In the genomic region with DNA sequence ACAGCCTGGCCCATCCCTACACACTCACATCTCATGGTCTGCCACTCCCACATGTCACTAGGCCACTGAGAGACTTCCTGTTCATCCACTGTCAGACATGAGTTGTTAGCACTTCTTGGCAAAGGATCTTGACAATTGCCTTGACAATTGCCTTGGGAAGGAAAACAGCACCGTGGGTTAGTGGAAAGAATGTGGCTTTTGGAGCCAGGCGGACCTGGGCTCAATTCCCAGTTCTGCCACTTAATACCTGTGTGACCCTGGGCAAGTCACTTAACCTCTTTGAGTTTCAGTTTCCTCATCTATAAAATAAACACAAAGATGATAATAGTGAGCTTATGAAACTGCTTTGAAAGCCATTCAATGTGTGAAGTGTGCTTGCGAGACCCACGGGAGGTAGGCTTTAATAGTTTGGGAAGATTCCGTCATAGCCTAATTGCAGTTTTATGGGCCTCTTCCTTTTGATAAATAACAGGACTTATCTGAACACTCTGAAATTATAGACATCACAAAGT, we compare ENCODE assay signal across 1 cellular context.
TF ChIP-seq lines count a peak whose summit lies in the region.

No MANE protein-coding gene starts in this region.

TF ChIP-seq in HepG2, 621 proteins besides CTCF, POLR2A, EP300 and RAD21 (continued from another document):
- TF ChIP-seq ZNF670 (CRISPR knock-in tag; IDR thresholded peaks at IDR 0.05; ENCODE audit: borderline replicate concordance) (no peak), DR1 (CRISPR knock-in tag; IDR thresholded peaks at IDR 0.05) (no peak), ZFX (CRISPR knock-in tag; IDR thresholded peaks at IDR 0.05; ENCODE audit: low read depth) (no peak), ZNF839 (CRISPR knock-in tag; IDR thresholded peaks at IDR 0.05; ENCODE audit: borderline replicate concordance) (no peak), ARID4A (CRISPR knock-in tag; IDR thresholded peaks at IDR 0.05; ENCODE audit: borderline replicate concordance) (no peak), ZNF782 (CRISPR knock-in tag; IDR thresholded peaks at IDR 0.05; ENCODE audit: borderline replicate concordance) (no peak), ZNF460 (CRISPR knock-in tag; IDR thresholded peaks at IDR 0.05; ENCODE audit: borderline replicate concordance) (no peak)
